In genomic region chr6:10276888-10277287, GRCh38 we compare ENCODE assay signal across 28 cellular contexts.
DNase-seq lines count a peak whose midpoint lies in the region; ATAC-seq, FAIRE-seq and TF ChIP-seq lines count a peak whose summit lies in the region.
"Had no signal": no experiment of that assay in that cellular context is flagged by ENCODE, and none has a peak within 500 bp of the region (broad histone marks: within the 10 kb centered on the region; RNA-seq: fewer than 3 reads in every experiment).

No MANE protein-coding gene starts in this region.

- no peak for ATAC-seq in HG02763 (IDR thresholded peaks at IDR 0.05; ENCODE audit: unreplicated experiment)

- no peak overlapping the region for H3K4me3 Mint-ChIP-seq in osteocyte (ENCODE audit: unreplicated experiment)
- H3K4me3 Mint-ChIP-seq: CD4-positive, alpha-beta memory T cell had no signal

- no peak overlapping the region for H3K9ac ChIP-seq in H1 (replicated peaks in 1 of 4; ENCODE audit: extremely low read depth in 1 of 4, low read depth in 3 of 4, low read length in 3 of 4)
- H3K9ac ChIP-seq: BLaER1 treated with 17β-estradiol and CSF1 and Interleukin-3, amounts not matched to agents 10 nM and 100 nM; KMS-11 had no signal

- H3K4me3 ChIP-seq in H1 (ENCODE audit: extremely low read depth in 1 of 4, insufficient read depth in 2 of 4, low read depth in 3 of 4, low read length in 4 of 4): no peak overlapping the region
- H3K4me3 ChIP-seq: BLaER1 treated with 17β-estradiol and CSF1 and Interleukin-3, amounts not matched to agents 10 nM and 100 nM; Peyer's patch; SJCRH30 had no signal

- H3K9me3 ChIP-seq in H1 (ENCODE audit: insufficient read depth in 2 of 2, low read depth in 1 of 2, low read length in 1 of 2): no peaks in the 10 kb centered on the region; a peak in 1 of 4 replicates
- H3K9me3 ChIP-seq: BLaER1 treated with 17β-estradiol and CSF1 and Interleukin-3, amounts not matched to agents 10 nM and 100 nM; Caco-2; Peyer's patch; SJCRH30 had no signal

- no peak for TF ChIP-seq POLR2A in H1 (IDR thresholded peaks at IDR 0.05; ENCODE audit: control extremely low read depth in 1 of 2, low read depth in 2 of 2, low read length in 2 of 2)

- no peak for FAIRE-seq in H1 (lab: Jason Lieb, UNC)
- FAIRE-seq: G401.6, GM12892, GM18507, GM19239 had no signal

- no peak overlapping the region for H3K23ac ChIP-seq in H1 (ENCODE audit: insufficient read length)

- TF ChIP-seq RAD21 in H1 (IDR thresholded peaks at IDR 0.05 in 1 of 2, conservative IDR thresholded peaks at IDR 0.05 in 1 of 2; ENCODE audit: low read depth in 2 of 2, low read length in 2 of 2): no peak

- DNase-seq in NCI-H82 (lab: John Stamatoyannopoulos, UW) (peak; percentile 5), NCI-H82 treated with DMSO at 0.1 percent for 48 hours (lab: John Stamatoyannopoulos, UW; ENCODE audit: unreplicated experiment) (no peak), NCI-H226 (peak; percentile 67), H1 (ENCODE audit: low read depth in 1 of 2, low spot score in 2 of 2) (no peak), osteocyte (ENCODE audit: extremely low spot score, unreplicated experiment) (no peak)
- DNase-seq in stimulated activated CD4-positive, alpha-beta T cell treated with anti-CD3 and anti-CD28 coated beads, Interleukin-4, amount 100 ng/mL, for 1 hour: no peak
- DNase-seq in activated CD8-positive, alpha-beta memory T cell treated with anti-CD3 and anti-CD28 coated beads for 24 hours: no peak
- DNase-seq: CD4-positive, alpha-beta memory T cell; DMS 273 treated with DMSO at 0.1 percent for 48 hours; DMS79 treated with DMSO at 0.1 percent for 48 hours; NCI-H1105; NCI-H146; NCI-H2029; NCI-H2227 treated with DMSO at 0.1 percent for 48 hours; NCI-H510A treated with DMSO at 0.1 percent for 48 hours; NCI-H748 treated with DMSO at 0.1 percent for 48 hours; Peyer's patch; SJCRH30 had no signal

- no peaks in the 10 kb centered on the region for H4K20me1 ChIP-seq in H1 (replicated peaks in 1 of 2; ENCODE audit: control insufficient read depth in 1 of 2, insufficient read depth in 2 of 2, low read length in 2 of 2)
- H4K20me1 ChIP-seq: BLaER1 treated with 17β-estradiol and CSF1 and Interleukin-3, amounts not matched to agents 10 nM and 100 nM had no signal

- H3K4me1 Mint-ChIP-seq in osteocyte (ENCODE audit: unreplicated experiment): peaks cover 36% of the 10 kb centered on the region
- H3K4me1 Mint-ChIP-seq: CD4-positive, alpha-beta memory T cell had no signal

- no peak overlapping the region for H3K18ac ChIP-seq in H1 (ENCODE audit: extremely low read depth, low read length)

- H3K27ac Mint-ChIP-seq in osteocyte (ENCODE audit: unreplicated experiment): peak overlapping the region; percentile 84
- H3K27ac Mint-ChIP-seq: CD4-positive, alpha-beta memory T cell had no signal

- no peak overlapping the region for H4K8ac ChIP-seq in H1 (ENCODE audit: extremely low read depth, insufficient read depth, low read length)

- no peak overlapping the region for H4K5ac ChIP-seq in H1 (ENCODE audit: insufficient read length, low read depth, low read length)

- no peak overlapping the region for H2BK20ac ChIP-seq in H1 (ENCODE audit: low read length)

- peak overlapping the region; percentile 33 for H2BK120ac ChIP-seq in H1 (replicated peaks; ENCODE audit: low read depth, low read length)

- H3K79me2 ChIP-seq in H1 (ENCODE audit: control insufficient read depth in 1 of 2, insufficient read depth in 2 of 2, low read length in 2 of 2): no peaks in the 10 kb centered on the region

- H3K27me3 ChIP-seq in H1 (replicated peaks in 1 of 4; ENCODE audit: control insufficient read depth in 3 of 4, extremely low read depth in 1 of 4, insufficient read depth in 3 of 4, low read length in 3 of 4): peaks cover 0 to 1% (median 0%) of the 10 kb centered on the region in 4 experiments; a peak in 1 of 7 replicates
- H3K27me3 ChIP-seq: BLaER1 treated with 17β-estradiol and CSF1 and Interleukin-3, amounts not matched to agents 10 nM and 100 nM; Peyer's patch; SJCRH30 had no signal

- H3K23me2 ChIP-seq in H1 (ENCODE audit: low read depth, low read length): no peaks in the 10 kb centered on the region

- H3K4me2 ChIP-seq in H1 (ENCODE audit: insufficient read depth in 1 of 2, low read depth in 2 of 2, low read length in 2 of 2): no peak overlapping the region
- H3K4me2 ChIP-seq: BLaER1 treated with 17β-estradiol and CSF1 and Interleukin-3, amounts not matched to agents 10 nM and 100 nM; KMS-11 had no signal

- H2BK15ac ChIP-seq in H1 (ENCODE audit: low read length): no peak overlapping the region

- H3K9me3 Mint-ChIP-seq in osteocyte (ENCODE audit: unreplicated experiment): peaks cover 16% of the 10 kb centered on the region

- peaks cover 0 to 5% (median under 1%) of the 10 kb centered on the region in 4 experiments; a peak in 3 of 7 replicates for H3K4me1 ChIP-seq in H1 (replicated peaks in 1 of 4; ENCODE audit: control insufficient read depth in 3 of 4, insufficient read depth in 4 of 4, low read length in 3 of 4)
- H3K4me1 ChIP-seq: BLaER1 treated with 17β-estradiol and CSF1 and Interleukin-3, amounts not matched to agents 10 nM and 100 nM; Caco-2; Peyer's patch; SJCRH30 had no signal

- CTCF ChIA-PET in H1 (lab: Charles Lee; ENCODE audit: partially characterized antibody): interaction anchor here (0.6 to 1.1 kb wide), 3 partner anchors 21 to 810 kb away, joined by 3 to 5 read pairs (median 3); no protein-coding TSS in a partner anchor

- 71% methylated on average over 2 of the region's 2 CpGs; no CpG with 5 or more reads in 1 of the 2 experiments for WGBS in H1 (ENCODE audit: extremely low coverage in 1 of 2, insufficient coverage in 1 of 2, insufficient read length in 1 of 2, insufficient replicate concordance in 2 of 2, low coverage in 1 of 2, low lambda C conversion rate in 2 of 2, missing lambda C conversion rate in 1 of 2), 2 experiments

- no peak for TF ChIP-seq EP300 in H1 (IDR thresholded peaks at IDR 0.05; ENCODE audit: borderline replicate concordance in 1 of 2, low read depth in 2 of 2, low read length in 2 of 2)

- H4K91ac ChIP-seq in H1 (replicated peaks; ENCODE audit: insufficient read length, low read length): no peak overlapping the region

- no peak overlapping the region for H2BK12ac ChIP-seq in H1 (ENCODE audit: low read depth, low read length)

- H3K4ac ChIP-seq in H1 (replicated peaks; ENCODE audit: insufficient read length, low read depth, low read length): peak overlapping the region; percentile 53

- no peak overlapping the region for H3K56ac ChIP-seq in H1 (replicated peaks; ENCODE audit: insufficient read length, low read depth, low read length)

- H3K27ac ChIP-seq in H1 (ENCODE audit: low read depth, low read length): no peak overlapping the region
- H3K27ac ChIP-seq: 22Rv1; BLaER1 treated with 17β-estradiol and CSF1 and Interleukin-3, amounts not matched to agents 10 nM and 100 nM; HL-60; KMS-11; Peyer's patch; SJCRH30 had no signal

- H3K14ac ChIP-seq in H1 (ENCODE audit: insufficient read length): no peak overlapping the region

- no peak for TF ChIP-seq CTCF in H1 (IDR thresholded peaks at IDR 0.05; ENCODE audit: control extremely low read depth in 1 of 3, insufficient read depth in 1 of 3, low read depth in 1 of 3, low read length in 3 of 3)
- no peak for TF ChIP-seq CTCF in osteocyte (IDR thresholded peaks at IDR 0.05)

- no peak overlapping the region for H2BK5ac ChIP-seq in H1 (ENCODE audit: low read depth, low read length)

- H3K36me3 Mint-ChIP-seq in osteocyte (ENCODE audit: unreplicated experiment): no peaks in the 10 kb centered on the region
- H3K36me3 Mint-ChIP-seq: CD4-positive, alpha-beta memory T cell had no signal

- POLR2A ChIA-PET in H1 (lab: Charles Lee; ENCODE audit: partially characterized antibody): no interaction called here

- H3K27me3 Mint-ChIP-seq in osteocyte (ENCODE audit: unreplicated experiment): no peaks in the 10 kb centered on the region

- H3K79me1 ChIP-seq in H1 (ENCODE audit: low read depth, low read length): no peaks in the 10 kb centered on the region

- no peak overlapping the region for H2AK5ac ChIP-seq in H1 (ENCODE audit: low read depth, low read length)

- H3K36me3 ChIP-seq in H1 (ENCODE audit: control insufficient read depth in 2 of 4, insufficient read depth in 4 of 4, low read length in 3 of 4): no peaks in the 10 kb centered on the region
- H3K36me3 ChIP-seq: BLaER1 treated with 17β-estradiol and CSF1 and Interleukin-3, amounts not matched to agents 10 nM and 100 nM; Peyer's patch; SJCRH30 had no signal

- no peak overlapping the region for H2AFZ ChIP-seq in H1 (ENCODE audit: low read length)

TF ChIP-seq in H1, 55 proteins besides CTCF, POLR2A, EP300 and RAD21:
- TF ChIP-seq HDAC2 (IDR thresholded peaks at IDR 0.05; ENCODE audit: borderline replicate concordance in 1 of 2, low read depth in 2 of 2, low read length in 2 of 2): no peak
- TF ChIP-seq SUZ12 (IDR thresholded peaks at IDR 0.05; ENCODE audit: low read length): no peak
- TF ChIP-seq KDM4A (IDR thresholded peaks at IDR 0.05; ENCODE audit: low read depth, low read length, severe bottlenecking): no peak
- TF ChIP-seq BRCA1 (IDR thresholded peaks at IDR 0.05; ENCODE audit: low read depth, low read length): no peak
- no peak for TF ChIP-seq RNF2 (IDR thresholded peaks at IDR 0.05; ENCODE audit: borderline replicate concordance, low read depth, low read length, missing control alignments, poor library complexity, severe bottlenecking)
- TF ChIP-seq E2F6 (IDR thresholded peaks at IDR 0.05): no peak
- TF ChIP-seq POLR2AphosphoS5 (IDR thresholded peaks at IDR 0.05; ENCODE audit: low read depth, low read length): no peak
TF ChIP-seq in H1: peak in this region for 0.

Comparison
In these comparisons a context has a peak if more than half of its experiments do, and no peak if none do; other contexts are left out.
1. DNase-seq: peak in NCI-H82 (single experiment) and NCI-H226 (single experiment); none in NCI-H82 treated with DMSO at 0.1 percent for 48 hours (single experiment), H1 (0 of 2), osteocyte (single experiment), stimulated activated CD4-positive, alpha-beta T cell treated with anti-CD3 and anti-CD28 coated beads, Interleukin-4, amount 100 ng/mL, for 1 hour (single experiment) and activated CD8-positive, alpha-beta memory T cell treated with anti-CD3 and anti-CD28 coated beads for 24 hours (single experiment).